ENCODE assay signal across 16 cellular contexts in genomic region chr7:55058314-55058713, GRCh38. TPM values are rescaled to one million over a fixed set of nuclear protein-coding genes. Genes with fewer than 3 reads are reported as not detected.
DNase-seq lines count a peak whose midpoint lies in the region; ATAC-seq and TF ChIP-seq lines count a peak whose summit lies in the region.
"Had no signal": no experiment of that assay in that cellular context is flagged by ENCODE, and none has a peak within 500 bp of the region (broad histone marks: within the 10 kb centered on the region; RNA-seq: fewer than 3 reads in every experiment).

No MANE protein-coding gene starts in this region.

- CTCF ChIA-PET in HEK293 (lab: Yijun Ruan, JAX) (no interaction called here), RWPE1 (lab: Yijun Ruan, JAX) (interaction anchor here (0.6 kb wide), 1 partner anchor 218 kb away, joined by 3 read pairs; no protein-coding TSS in a partner anchor)

- DNase-seq in RWPE1 (ENCODE audit: low spot score): no peak
- no peak for DNase-seq in esophagus muscularis mucosa (ENCODE audit: extremely low spot score)
- DNase-seq in vagina (ENCODE audit: extremely low spot score in 2 of 2): no peak
- DNase-seq in NCI-H187 treated with DMSO at 0.1 percent for 48 hours (lab: John Stamatoyannopoulos, UW): no peak
- DNase-seq: Calu3; CD8-positive, alpha-beta T cell; DMS79 treated with DMSO at 0.1 percent for 48 hours; GF-D8; GOT3; H7 had no signal

- POLR2A ChIA-PET in HEK293 (lab: Yijun Ruan, JAX) (no interaction called here), RWPE1 (lab: Yijun Ruan, JAX; ENCODE audit: low non-redundant PET) (no interaction called here)

- H3K4me1 ChIP-seq in HEK293 (ENCODE audit: control insufficient read depth, insufficient read depth, low read length) (no peaks in the 10 kb centered on the region), esophagus muscularis mucosa (peaks cover 26 to 88% (median 85%) of the 10 kb centered on the region in 4 donors), vagina (peaks cover 81% of the 10 kb centered on the region)

- H3K9me3 ChIP-seq in HEK293 (ENCODE audit: control insufficient read depth, insufficient read depth, low read depth, low read length) (no peaks in the 10 kb centered on the region), esophagus muscularis mucosa (no peaks in the 10 kb centered on the region), vagina (no peaks in the 10 kb centered on the region)
- H3K9me3 ChIP-seq: BLaER1 treated with 17β-estradiol and CSF1 and Interleukin-3, amounts not matched to agents 10 nM and 100 nM had no signal

- H3K4me3 ChIP-seq in HEK293 (ENCODE audit: low read depth, low read length) (no peak overlapping the region), esophagus muscularis mucosa (no peak overlapping the region), vagina (no peak overlapping the region)
- H3K4me3 ChIP-seq: BLaER1 treated with 17β-estradiol and CSF1 and Interleukin-3, amounts not matched to agents 10 nM and 100 nM had no signal

- WGBS in esophagus muscularis mucosa: 93% methylated on average over 10 of the region's 10 CpGs

- TF ChIP-seq CTCF in HEK293 (tag by site-specific recombination; IDR thresholded peaks at IDR 0.05) (no peak), RWPE1 (conservative IDR thresholded peaks at IDR 0.05; ENCODE audit: low read depth) (no peak), esophagus muscularis mucosa (IDR thresholded peaks at IDR 0.05) (no peak), vagina (IDR thresholded peaks at IDR 0.05) (no peak)

- no peaks in the 10 kb centered on the region for H3K27me3 ChIP-seq in esophagus muscularis mucosa
- no peaks in the 10 kb centered on the region for H3K27me3 ChIP-seq in vagina

- TF ChIP-seq POLR2A in esophagus muscularis mucosa (IDR thresholded peaks at IDR 0.05; ENCODE audit: low read depth) (no peak), vagina (IDR thresholded peaks at IDR 0.05) (no peak)

- no peak for ATAC-seq in HG03378 (IDR thresholded peaks at IDR 0.05; ENCODE audit: unreplicated experiment)
- ATAC-seq: CD8-positive, alpha-beta T cell; HCT116 had no signal

- intact Hi-C loops in esophagus muscularis mucosa (cut with DNase I) (no loop called here), vagina (cut with DNase I) (no loop called here)

- no peaks in the 10 kb centered on the region for H3K36me3 ChIP-seq in HEK293 (ENCODE audit: control insufficient read depth in 2 of 2, insufficient read depth in 1 of 2, low read length in 2 of 2)
- no peaks in the 10 kb centered on the region for H3K36me3 ChIP-seq in esophagus muscularis mucosa
- no peaks in the 10 kb centered on the region for H3K36me3 ChIP-seq in vagina
- H3K36me3 ChIP-seq: BLaER1 treated with 17β-estradiol and CSF1 and Interleukin-3, amounts not matched to agents 10 nM and 100 nM had no signal

- H3K27ac ChIP-seq in HEK293 (ENCODE audit: extremely low read depth, low read depth, low read length) (no peak overlapping the region), RWPE1 (peak overlapping the region; percentile 24; the same call in 1 of the 2 replicates), esophagus muscularis mucosa (replicated peaks in 1 of 4) (peak overlapping the region; percentile 76 to 87 (median 80)), vagina (no peak overlapping the region)
- H3K27ac ChIP-seq: BLaER1 treated with 17β-estradiol and CSF1 and Interleukin-3, amounts not matched to agents 10 nM and 100 nM; HL-60 had no signal

- TF ChIP-seq EP300 in esophagus muscularis mucosa (IDR thresholded peaks at IDR 0.05): no peak

TF ChIP-seq in HEK293, 187 proteins besides CTCF, POLR2A, EP300 and RAD21:
- TF ChIP-seq ZNF354C (tag by site-specific recombination; IDR thresholded peaks at IDR 0.05; ENCODE audit: borderline replicate concordance, low read depth): no peak
- TF ChIP-seq ZNF146 (tag by site-specific recombination; IDR thresholded peaks at IDR 0.05): peak; percentile 72

RNA-seq across cellular contexts. Expression of gene EGFR, which starts 39.5 kb away (rescaled TPM):
- total RNA-seq in esophagus muscularis mucosa: 100 to 1,000 TPM in 2 of 4 donors, 10 to 100 TPM in 2; 79.3 to 125 (median 110) TPM
- total RNA-seq in vagina: 130 TPM
- total RNA-seq: B cell; CD8-positive, alpha-beta T cell had no signal

Comparison
In these comparisons a context has a peak if more than half of its experiments do, and no peak if none do; other contexts are left out.
1. H3K27ac ChIP-seq: peak in RWPE1 (single experiment) and esophagus muscularis mucosa (4 of 4); none in HEK293 (single experiment) and vagina (single experiment).